ENCODE assay signal across 8 cellular contexts in the genomic region with DNA sequence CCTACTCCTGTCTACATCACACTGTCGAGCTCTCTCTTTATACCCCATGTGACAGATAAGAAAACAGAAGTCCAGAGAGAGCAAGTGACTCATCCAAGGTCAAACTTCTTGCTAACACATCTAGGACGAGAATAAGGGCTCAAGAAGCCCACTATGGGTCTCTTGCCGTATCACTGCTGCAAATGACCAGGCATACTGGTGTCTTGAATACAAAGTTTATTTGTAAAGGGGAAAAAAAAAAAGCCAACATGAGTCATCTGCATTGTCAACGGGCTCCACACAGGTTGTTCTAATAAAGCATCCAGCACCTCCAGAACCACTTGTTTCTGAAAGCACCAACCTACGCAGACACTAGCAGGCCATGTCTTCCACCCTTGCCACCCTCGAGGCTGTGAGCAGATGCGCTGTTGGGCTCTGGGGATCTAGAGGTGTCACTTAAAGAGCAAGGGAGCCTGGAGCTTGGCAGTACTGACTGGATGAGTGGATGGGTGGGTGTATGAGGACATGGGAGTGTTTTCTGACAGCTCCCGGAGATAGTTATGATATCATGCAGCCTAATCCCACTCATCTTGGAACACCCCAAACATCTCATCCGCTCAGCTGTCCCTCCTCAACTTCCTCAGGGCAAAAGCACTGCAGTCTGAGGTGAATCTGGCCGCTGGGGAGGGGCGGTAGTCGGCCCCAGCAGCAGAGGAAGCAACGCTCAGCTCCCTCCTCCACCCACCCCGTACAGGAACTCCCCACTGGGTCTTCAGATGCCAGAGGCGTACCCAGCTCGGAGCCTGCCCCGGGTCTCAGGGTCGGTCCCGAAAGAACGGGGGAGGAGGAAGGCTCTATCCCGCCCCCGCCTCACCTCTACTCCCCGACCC. TPM values are rescaled to one million over a fixed set of nuclear protein-coding genes. Genes with fewer than 3 reads are reported as not detected.
DNase-seq lines count a peak whose midpoint lies in the region; ATAC-seq and TF ChIP-seq lines count a peak whose summit lies in the region.

No MANE protein-coding gene starts in this region.

- H3K9me3 ChIP-seq in GM23248 (ENCODE audit: low read depth): no peaks in the 10 kb centered on the region

- H3K27ac Mint-ChIP-seq in central memory CD8-positive, alpha-beta T cell (ENCODE audit: low read depth): no peak overlapping the region

- ATAC-seq in central memory CD8-positive, alpha-beta T cell (replicated peaks; ENCODE audit: extremely low read depth, poor library complexity, severe bottlenecking): peak; percentile 55

- no peak for TF ChIP-seq CTCF in GM12865 (IDR thresholded peaks at IDR 0.05; ENCODE audit: insufficient read depth, low read depth, low read length, missing control alignments)

- in situ Hi-C loops in GM23248 (cut with MboI): loop anchor here (10.0 kb wide), 1 partner anchor 307 kb away; no protein-coding TSS in a partner anchor

- TF ChIP-seq RAD21 in Ishikawa (IDR thresholded peaks at IDR 0.05; ENCODE audit: low read depth): no peak

- H3K9ac ChIP-seq in GM23248: peak overlapping the region; percentile 92

- H3K9me3 Mint-ChIP-seq in central memory CD8-positive, alpha-beta T cell: no peaks in the 10 kb centered on the region

- H3K4me1 ChIP-seq in GM23248 (ENCODE audit: insufficient read depth): no peaks in the 10 kb centered on the region

- H2AFZ ChIP-seq in GM23248: peak overlapping the region; percentile 89

- H3K4me3 Mint-ChIP-seq in central memory CD8-positive, alpha-beta T cell: peak overlapping the region; percentile 89

- peaks cover 11% of the 10 kb centered on the region for H3K27me3 ChIP-seq in GM23248 (replicated peaks; ENCODE audit: insufficient read depth)

- 5 to 6% methylated on average over 20 to 22 of the region's 23 CpGs for WGBS in GM23248 (ENCODE audit: low coverage in 1 of 2, low lambda C conversion rate in 2 of 2, missing lambda C conversion rate in 2 of 2), 2 experiments

- H3K27ac ChIP-seq in GM23248: peak overlapping the region; percentile 59

- peaks cover 19% of the 10 kb centered on the region for H3K79me2 ChIP-seq in GM23248 (ENCODE audit: insufficient read depth)

- H4K20me1 ChIP-seq in GM23248 (ENCODE audit: insufficient read depth): no peaks in the 10 kb centered on the region

- peaks cover 5% of the 10 kb centered on the region for H3K36me3 Mint-ChIP-seq in central memory CD8-positive, alpha-beta T cell (ENCODE audit: insufficient read depth)

- H3K4me1 Mint-ChIP-seq in central memory CD8-positive, alpha-beta T cell: peaks cover 14% of the 10 kb centered on the region

- H3K9me2 ChIP-seq in GM23248 (ENCODE audit: insufficient read depth): no peaks in the 10 kb centered on the region

- H3F3A ChIP-seq in GM23248 (ENCODE audit: insufficient read depth): peaks cover 7% of the 10 kb centered on the region; the same call in 1 of the 2 replicates

- DNase-seq in GM12865 (ENCODE audit: low read depth): peak; percentile 70
- peak; percentile 75 for DNase-seq in GM23248
- DNase-seq in T1000 (lab: John Stamatoyannopoulos, UW): peak; percentile 28
- DNase-seq in central memory CD8-positive, alpha-beta T cell (ENCODE audit: low spot score in 2 of 2): no peak
- DNase-seq in kidney glomerular epithelial cell (lab: John Stamatoyannopoulos, UW): peak; percentile 72
- DNase-seq in stimulated activated CD4-positive, alpha-beta T cell treated with anti-CD3 and anti-CD28 coated beads, Interleukin-1b, Interleukin-23, amount 100 ng/mL, for 48 hours: peak; percentile 33
- DNase-seq in dedifferentiated amniotic fluid mesenchymal stem cell (ENCODE audit: extremely low spot score): no peak

- H3K4me2 ChIP-seq in GM23248 (ENCODE audit: unreplicated experiment): peak overlapping the region; percentile 64

- no peaks in the 10 kb centered on the region for H3K36me3 ChIP-seq in GM23248 (ENCODE audit: low read depth)

- H3K4me3 ChIP-seq in GM12865 (ENCODE audit: low read depth, low read length): peak overlapping the region; percentile 81
- H3K4me3 ChIP-seq in GM23248: peak overlapping the region; percentile 87

- no peak for TF ChIP-seq EP300 in Ishikawa (IDR thresholded peaks at IDR 0.05; ENCODE audit: borderline replicate concordance)

- peaks cover 38% of the 10 kb centered on the region for H3K27me3 Mint-ChIP-seq in central memory CD8-positive, alpha-beta T cell

TF ChIP-seq in Ishikawa, 13 proteins besides CTCF, POLR2A, EP300 and RAD21:
- peak; percentile 70 for TF ChIP-seq ZBTB7A (IDR thresholded peaks at IDR 0.05; ENCODE audit: low read depth)
- no peak for TF ChIP-seq EGR1 (IDR thresholded peaks at IDR 0.05)

RNA-seq across cellular contexts. Expression of gene SMCO4, which starts 1.1 kb away (rescaled TPM):
- 12.9 and 20.7 TPM in 2 replicates for total RNA-seq in GM23248 (2014; rRNA removed; shearing (Covaris generic))
- 16.8 and 21.1 TPM in 2 replicates for polyA plus RNA-seq in GM23248 (2016; fragmentation: Nextera tagmentation; extraction: Ambion mirVana)

Comparison
In these comparisons a context has a peak if more than half of its experiments do, and no peak if none do; other contexts are left out.
1. DNase-seq: peak in GM12865 (single experiment), GM23248 (single experiment), T1000 (single experiment), kidney glomerular epithelial cell (single experiment) and stimulated activated CD4-positive, alpha-beta T cell treated with anti-CD3 and anti-CD28 coated beads, Interleukin-1b, Interleukin-23, amount 100 ng/mL, for 48 hours (single experiment); none in central memory CD8-positive, alpha-beta T cell (0 of 2) and dedifferentiated amniotic fluid mesenchymal stem cell (single experiment).